ENCODE assay signal across 18 cellular contexts in genomic region chr1:4634793-4635406, GRCh38. TPM values are rescaled to one million over a fixed set of nuclear protein-coding genes. Genes with fewer than 3 reads are reported as not detected.
A peak's percentile ranks its signal among the peaks of the same experiment; 100 is the strongest.
DNase-seq lines count a peak whose midpoint lies in the region; ATAC-seq, FAIRE-seq and TF ChIP-seq lines count a peak whose summit lies in the region.
"Had no signal": no experiment of that assay in that cellular context is flagged by ENCODE, and none has a peak within 500 bp of the region (broad histone marks: within the 10 kb centered on the region; RNA-seq: fewer than 3 reads in every experiment).

No MANE protein-coding gene starts in this region.

- H3K9me3 ChIP-seq in HepG2 (ENCODE audit: low read length) (no peaks in the 10 kb centered on the region), right lobe of liver (no peaks in the 10 kb centered on the region), HEK293 (ENCODE audit: control insufficient read depth, insufficient read depth, low read depth, low read length) (no peaks in the 10 kb centered on the region), osteoblast (ENCODE audit: low read depth, low read length) (no peaks in the 10 kb centered on the region)

- H3K4me3 ChIP-seq in HepG2 (replicated peaks in 1 of 3; ENCODE audit: insufficient read depth in 1 of 3, low read depth in 2 of 3, low read length in 3 of 3) = no peak overlapping the region
- no peak overlapping the region for H3K4me3 ChIP-seq in right lobe of liver
- H3K4me3 ChIP-seq in HEK293 (ENCODE audit: low read depth, low read length) = no peak overlapping the region
- no peak overlapping the region for H3K4me3 ChIP-seq in osteoblast (ENCODE audit: insufficient read depth, low read length)

- CTCF ChIA-PET in HepG2 (lab: Yijun Ruan, JAX; ENCODE audit: low intra/inter-chr PET ratio, low total read pairs) (no interaction called here), HEK293 (lab: Yijun Ruan, JAX) (interaction anchor here (0.5 to 1.0 kb wide), 2 partner anchors 18 to 60 kb away, joined by 3 read pairs; no protein-coding TSS in a partner anchor)

- 44% methylated on average over 1 of the region's 12 CpGs for WGBS in HepG2 (ENCODE audit: low lambda C conversion rate)
- 51% methylated on average over 7 of the region's 12 CpGs for WGBS in right lobe of liver (ENCODE audit: insufficient coverage, low coverage, low lambda C conversion rate, missing lambda C conversion rate)

- no peak overlapping the region for H3K27ac ChIP-seq in HepG2 (ENCODE audit: extremely low read length, insufficient read depth, low read length)
- no peak overlapping the region for H3K27ac ChIP-seq in right lobe of liver
- no peak overlapping the region for H3K27ac ChIP-seq in HEK293 (ENCODE audit: extremely low read depth, low read depth, low read length)
- H3K27ac ChIP-seq in osteoblast (ENCODE audit: low read depth, low read length) = no peak overlapping the region
- no peak overlapping the region for H3K27ac ChIP-seq in foreskin keratinocyte
- H3K27ac ChIP-seq: 22Rv1 had no signal

- H3K4me1 ChIP-seq in HepG2 (ENCODE audit: insufficient read depth, low read length) (no peaks in the 10 kb centered on the region), right lobe of liver (no peaks in the 10 kb centered on the region), HEK293 (ENCODE audit: control insufficient read depth, insufficient read depth, low read length) (no peaks in the 10 kb centered on the region), osteoblast (ENCODE audit: insufficient read depth, low read length) (no peaks in the 10 kb centered on the region), foreskin keratinocyte (no peaks in the 10 kb centered on the region)

- no peaks in the 10 kb centered on the region for H3K79me2 ChIP-seq in HepG2 (ENCODE audit: insufficient read depth, low read length)
- no peaks in the 10 kb centered on the region for H3K79me2 ChIP-seq in osteoblast (ENCODE audit: insufficient read depth, low read length)

- TF ChIP-seq POLR2A in HepG2 (IDR thresholded peaks at IDR 0.05; ENCODE audit: insufficient read depth in 1 of 2, low read depth in 2 of 2, low read length in 2 of 2) (no peak), right lobe of liver (IDR thresholded peaks at IDR 0.05) (no peak), GM12892 (IDR thresholded peaks at IDR 0.05; ENCODE audit: low read depth, low read length) (no peak)

- FAIRE-seq in HepG2 (lab: Jason Lieb, UNC) (no peak), GM12892 (lab: Jason Lieb, UNC) (no peak)
- FAIRE-seq: G401.6, GM12891 had no signal

- BruUV-seq in HepG2 (replicated peaks; lab: Mats Ljungman, UMichigan) = no TSS peak

- H3K36me3 ChIP-seq in HepG2 (replicated peaks in 1 of 2; ENCODE audit: control insufficient read depth in 1 of 2, insufficient read depth in 2 of 2, low read length in 2 of 2) (no peaks in the 10 kb centered on the region), right lobe of liver (no peaks in the 10 kb centered on the region), HEK293 (ENCODE audit: control insufficient read depth in 2 of 2, insufficient read depth in 1 of 2, low read length in 2 of 2) (no peaks in the 10 kb centered on the region), osteoblast (ENCODE audit: insufficient read depth, low read length) (no peaks in the 10 kb centered on the region)

- DNase-seq in HepG2 (ENCODE audit: low spot score) = no peak
- no peak for DNase-seq in right lobe of liver
- DNase-seq in osteoblast (ENCODE audit: insufficient read length, low spot score, missing footprints) = peak; percentile 64
- no peak for DNase-seq in NCI-H2227 (lab: John Stamatoyannopoulos, UW; ENCODE audit: unreplicated experiment)
- DNase-seq in foreskin keratinocyte = no peak
- no peak for DNase-seq in ecto neural progenitor cell (ENCODE audit: low spot score)
- DNase-seq in GM12892 (ENCODE audit: insufficient read length) = no peak
- DNase-seq: Calu3; CD4-positive, alpha-beta T cell; DMS 273 treated with DMSO at 0.1 percent for 48 hours; DMS79; IMR-90; KG1 had no signal

- in situ Hi-C loops in HepG2 (cut with HindIII; ENCODE audit: extremely low pct_ligation_motif_present, low pct_unique_long_range_greater_than_20kb) = no loop called here

- TF ChIP-seq CTCF in HepG2 (CRISPR knock-in tag; IDR thresholded peaks at IDR 0.05) (no peak), right lobe of liver (IDR thresholded peaks at IDR 0.05) (no peak), HEK293 (tag by site-specific recombination; IDR thresholded peaks at IDR 0.05) (no peak), osteoblast (IDR thresholded peaks at IDR 0.05; ENCODE audit: extremely low read depth, low read depth, low read length) (no peak), foreskin keratinocyte (conservative IDR thresholded peaks at IDR 0.05) (no peak)

- intact Hi-C loops in HepG2 (cut with micrococcal nuclease; ENCODE audit: unreplicated experiment) = no loop called here
- intact Hi-C loops in right lobe of liver (cut with DNase I) = no loop called here

- no peak for TF ChIP-seq RAD21 in HepG2 (CRISPR knock-in tag; IDR thresholded peaks at IDR 0.05)

- TF ChIP-seq EP300 in HepG2 (IDR thresholded peaks at IDR 0.05; ENCODE audit: low read depth in 2 of 2, low read length in 2 of 2) (no peak), HepG2 (CRISPR knock-in tag; IDR thresholded peaks at IDR 0.05; ENCODE audit: borderline replicate concordance) (no peak)

- POLR2A ChIA-PET in HepG2 (lab: Yijun Ruan, JAX) = no interaction called here
- POLR2A ChIA-PET in HEK293 (lab: Yijun Ruan, JAX) = no interaction called here

- peaks cover 2 to 29% of the 10 kb centered on the region in 2 experiments; a peak in 2 of 5 replicates for H3K27me3 ChIP-seq in HepG2 (ENCODE audit: control insufficient read depth in 1 of 2, insufficient read depth in 2 of 2, low read length in 2 of 2)
- H3K27me3 ChIP-seq in right lobe of liver = no peaks in the 10 kb centered on the region
- no peaks in the 10 kb centered on the region for H3K27me3 ChIP-seq in osteoblast (ENCODE audit: insufficient read depth, low read length)
- H3K27me3 ChIP-seq in foreskin keratinocyte = no peaks in the 10 kb centered on the region

- H4K20me1 ChIP-seq in HepG2 (ENCODE audit: insufficient read depth, low read length) (no peaks in the 10 kb centered on the region), osteoblast (ENCODE audit: insufficient read depth, low read length) (no peaks in the 10 kb centered on the region)

- ATAC-seq in HepG2 (no peak), right lobe of liver (no peak), foreskin keratinocyte (no peak)

- H3K4me2 ChIP-seq in HepG2 (ENCODE audit: low read depth, low read length) = no peak overlapping the region
- H3K4me2 ChIP-seq in osteoblast (ENCODE audit: insufficient read depth, low read length) = no peak overlapping the region

- H2AFZ ChIP-seq in HepG2 (ENCODE audit: low read length) (no peak overlapping the region), osteoblast (ENCODE audit: low read length) (no peak overlapping the region)

- no peak overlapping the region for H3K9ac ChIP-seq in HepG2 (ENCODE audit: insufficient read depth, low read depth, low read length)

TF ChIP-seq in HepG2, 621 proteins besides CTCF, POLR2A, EP300 and RAD21:
- no peak for TF ChIP-seq CENPT (CRISPR knock-in tag; IDR thresholded peaks at IDR 0.05; ENCODE audit: low read depth)
- no peak for TF ChIP-seq ZNF3 (CRISPR knock-in tag; IDR thresholded peaks at IDR 0.05)
- no peak for TF ChIP-seq ZNF605 (CRISPR knock-in tag; IDR thresholded peaks at IDR 0.05)
- no peak for TF ChIP-seq RELA (CRISPR knock-in tag; IDR thresholded peaks at IDR 0.05)
- no peak for TF ChIP-seq ZNF468 (CRISPR knock-in tag; IDR thresholded peaks at IDR 0.05)
- peak; percentile 91 for TF ChIP-seq ZNF768 (CRISPR knock-in tag; IDR thresholded peaks at IDR 0.05)

TF ChIP-seq in HEK293, 187 proteins besides CTCF, POLR2A, EP300 and RAD21:
- TF ChIP-seq ZNF768 (tag by site-specific recombination; IDR thresholded peaks at IDR 0.05) (0 out of 2 replicates have a peak, but pooled peaks have one; percentile 47), ZNF221 (tag by site-specific recombination; IDR thresholded peaks at IDR 0.05; ENCODE audit: borderline replicate concordance) (no peak)

RNA-seq across cellular contexts. Expression of gene AJAP1, which starts 19.5 kb away (rescaled TPM):
- total RNA-seq in HepG2 (2016; rRNA removed; fragmentation: Illumina TruSeq; extraction: Trizol) (not detected in 2 replicates), right lobe of liver (under 1 TPM; 0.06 to 0.35 (median 0.13) TPM), osteoblast (0.29 and 1.1 TPM in 2 replicates), foreskin keratinocyte (13.0 and 13.4 TPM in 2 replicates)
- total RNA-seq in HepG2 (2016; cell fraction: cytosol; rRNA removed; fragmentation: Illumina TruSeq; extraction: Trizol; ENCODE audit: low read depth) = not detected in 2 replicates
- total RNA-seq in HepG2 (2016; cell fraction: insoluble cytoplasmic fraction; rRNA removed; fragmentation: Illumina TruSeq; extraction: Trizol) = not detected in 2 replicates
- not detected in 2 replicates for total RNA-seq in HepG2 (2016; cell fraction: membrane; rRNA removed; fragmentation: Illumina TruSeq; extraction: Trizol)
- total RNA-seq in HepG2 (2016; cell fraction: nucleus; rRNA removed; fragmentation: Illumina TruSeq; extraction: Trizol) = not detected in 2 replicates
- polyA plus RNA-seq in HepG2 (2011; rRNA removed) (not detected in 2 replicates), foreskin keratinocyte (6.4 and 7.9 TPM in 2 replicates)
- polyA plus RNA-seq in HepG2 (2011; cell fraction: cytosol; rRNA removed) = not detected in 2 replicates
- polyA plus RNA-seq in HepG2 (2011; cell fraction: nucleus; rRNA removed) = not detected in 2 replicates
- not detected in 2 replicates for polyA plus RNA-seq in HepG2 (2012)
- polyA plus RNA-seq in HepG2 (2016; cell fraction: cytosol; fragmentation: Illumina TruSeq; extraction: Trizol; ENCODE audit: low read depth) = not detected in 2 replicates
- not detected in 2 replicates for polyA plus RNA-seq in HepG2 (2016; cell fraction: insoluble cytoplasmic fraction; fragmentation: Illumina TruSeq; extraction: Trizol; ENCODE audit: low read depth)
- polyA plus RNA-seq in HepG2 (2016; cell fraction: membrane; fragmentation: Illumina TruSeq; extraction: Trizol; ENCODE audit: low read depth) = not detected in 2 replicates
- polyA plus RNA-seq in HepG2 (2016; cell fraction: nucleus; fragmentation: Illumina TruSeq; extraction: Trizol; ENCODE audit: insufficient read depth, low read depth) = not detected in 2 replicates
- polyA minus RNA-seq in HepG2 (2011; rRNA and poly(A)+ RNA removed; ENCODE audit: low replicate concordance) = not detected in 2 replicates
- polyA minus RNA-seq in HepG2 (2011; cell fraction: cytosol; rRNA and poly(A)+ RNA removed) = not detected in 2 replicates
- not detected in 2 replicates for polyA minus RNA-seq in HepG2 (2011; cell fraction: nucleus; rRNA and poly(A)+ RNA removed)
- not detected for polyA plus RNA-seq in GM12892 (2012; ENCODE audit: missing spikeins)
- total RNA-seq: A673, Calu3 had no signal

Comparison
In these comparisons a context has a peak if more than half of its experiments do, and no peak if none do; other contexts are left out.
1. Of the 63 proteins assayed by ChIP-seq in both HepG2 and HEK293: peak only in HepG2: none; only in HEK293: none; in both: ZNF768; in neither: 62.